ENCODE assay signal across 1 cellular context in the genomic region with DNA sequence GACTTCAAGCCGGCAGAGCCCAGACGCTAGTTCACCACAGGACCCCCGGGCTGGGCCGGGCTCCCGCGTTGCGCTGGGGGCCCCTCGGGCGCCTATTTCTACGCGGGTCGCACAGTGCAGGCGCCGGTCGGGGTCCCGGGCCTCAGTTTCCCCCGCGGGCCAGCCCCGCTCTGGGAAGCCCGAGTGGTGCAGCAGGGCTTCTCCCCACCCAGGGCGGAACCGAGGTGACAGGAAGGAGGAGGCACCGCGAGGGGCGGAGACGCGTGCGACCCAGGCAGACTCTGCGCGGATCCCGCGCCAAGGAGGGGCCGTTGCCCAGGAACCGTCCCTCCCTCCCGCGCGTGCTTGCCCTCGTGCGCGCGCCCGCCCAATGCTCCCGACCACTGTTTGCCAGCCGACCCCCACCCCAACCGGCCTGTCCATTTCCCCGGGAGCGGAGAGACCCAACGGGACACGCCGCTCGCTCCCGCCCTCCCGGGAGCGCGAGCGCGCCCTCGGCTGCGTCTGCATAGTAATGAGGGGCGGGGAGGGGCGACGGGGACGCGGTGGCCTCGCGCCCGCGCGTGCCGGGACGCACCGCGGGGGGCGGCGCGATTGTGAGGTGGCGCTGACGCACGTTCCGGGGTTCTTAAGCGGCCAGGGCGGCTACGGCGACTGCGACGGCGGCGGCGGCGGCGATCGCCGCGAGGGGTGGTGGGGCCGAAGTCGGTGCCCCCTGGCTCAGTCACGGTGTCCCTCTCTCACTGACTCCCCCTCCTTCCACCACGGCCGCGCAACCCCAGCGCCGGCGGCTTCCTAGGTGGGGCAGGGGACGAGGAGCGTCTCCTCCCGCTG.
A peak's percentile ranks its signal among the peaks of the same experiment; 100 is the strongest.
TF ChIP-seq lines count a peak whose summit lies in the region.

Gene CPEB2 (plus strand): TSS at position 657 of the 834 bp plus-strand sequence. CDS start 193 bp downstream, outside the sequence.

TF ChIP-seq in HepG2, 621 proteins besides CTCF, POLR2A, EP300 and RAD21 (continued from another document and continues in another):
- TF ChIP-seq ZNF224 (CRISPR knock-in tag; IDR thresholded peaks at IDR 0.05) (no peak; the same call in 1 of the 2 replicates), GZF1 (CRISPR knock-in tag; IDR thresholded peaks at IDR 0.05) (0 out of 2 replicates have a peak, but pooled peaks have one; percentile 42), FOXA1 (IDR thresholded peaks at IDR 0.05) (no peak), FOXA1 (CRISPR knock-in tag; IDR thresholded peaks at IDR 0.05) (no peak), MIXL1 (CRISPR knock-in tag; IDR thresholded peaks at IDR 0.05) (0 out of 2 replicates have a peak, but pooled peaks have one; percentile 14), ETV6 (CRISPR knock-in tag; conservative IDR thresholded peaks at IDR 0.05) (no peak), TCF7 (IDR thresholded peaks at IDR 0.05; ENCODE audit: low read depth) (no peak), NR3C1 (CRISPR knock-in tag; IDR thresholded peaks at IDR 0.05) (no peak), CEBPB (IDR thresholded peaks at IDR 0.05; ENCODE audit: borderline replicate concordance, low read depth, low read length) (no peak), ZNF44 (CRISPR knock-in tag; IDR thresholded peaks at IDR 0.05) (0 out of 2 replicates have a peak, but pooled peaks have one; percentile 24), KDM6A (CRISPR knock-in tag; IDR thresholded peaks at IDR 0.05; ENCODE audit: low read depth) (no peak), ZBTB21 (CRISPR knock-in tag; IDR thresholded peaks at IDR 0.05) (no peak), DBP (CRISPR knock-in tag; IDR thresholded peaks at IDR 0.05; ENCODE audit: not compliant biosample characterization) (no peak), MAFK (conservative IDR thresholded peaks at IDR 0.05 in 1 of 2, IDR thresholded peaks at IDR 0.05 in 1 of 2; ENCODE audit: low read length in 2 of 2) (no peak), ZNF572 (CRISPR knock-in tag; IDR thresholded peaks at IDR 0.05) (no peak), HOXA7 (CRISPR knock-in tag; IDR thresholded peaks at IDR 0.05) (no peak), ZNF781 (CRISPR knock-in tag; IDR thresholded peaks at IDR 0.05; ENCODE audit: borderline replicate concordance, not compliant biosample characterization) (no peak), NRL (CRISPR knock-in tag; IDR thresholded peaks at IDR 0.05; ENCODE audit: borderline replicate concordance) (0 out of 2 replicates have a peak, but pooled peaks have one; percentile 13), FIP1L1 (IDR thresholded peaks at IDR 0.05; ENCODE audit: borderline replicate concordance, insufficient read depth, low read depth, low read length) (no peak), SP5 (CRISPR knock-in tag; IDR thresholded peaks at IDR 0.05; ENCODE audit: borderline replicate concordance, low read depth) (peak; percentile 51; the same call in 1 of the 2 replicates), RNF2 (conservative IDR thresholded peaks at IDR 0.05; ENCODE audit: low read depth) (no peak; the same call in 1 of the 2 replicates), ZSCAN29 (CRISPR knock-in tag; conservative IDR thresholded peaks at IDR 0.05) (no peak), ZNF644 (CRISPR knock-in tag; IDR thresholded peaks at IDR 0.05; ENCODE audit: low read depth) (no peak), DR1 (CRISPR knock-in tag; IDR thresholded peaks at IDR 0.05) (peak; percentile 86), ZNF34 (CRISPR knock-in tag; IDR thresholded peaks at IDR 0.05; ENCODE audit: borderline replicate concordance) (0 out of 2 replicates have a peak, but pooled peaks have one; percentile 58), ZNF460 (CRISPR knock-in tag; IDR thresholded peaks at IDR 0.05; ENCODE audit: borderline replicate concordance) (no peak), PAX8 (CRISPR knock-in tag; IDR thresholded peaks at IDR 0.05; ENCODE audit: borderline replicate concordance) (peak; percentile 52; the same call in 1 of the 2 replicates), DDIT3 (CRISPR knock-in tag; IDR thresholded peaks at IDR 0.05) (no peak), HDAC6 (IDR thresholded peaks at IDR 0.05; ENCODE audit: low read depth, low read length) (no peak), ZNF143 (CRISPR knock-in tag; IDR thresholded peaks at IDR 0.05) (peak; percentile 7; the same call in 1 of the 2 replicates), ISL2 (CRISPR knock-in tag; IDR thresholded peaks at IDR 0.05) (peak; percentile 53; the same call in 1 of the 2 replicates), ZNF3 (CRISPR knock-in tag; IDR thresholded peaks at IDR 0.05) (no peak), SUZ12 (IDR thresholded peaks at IDR 0.05; ENCODE audit: low read depth, low read length) (no peak), ZXDC (CRISPR knock-in tag; IDR thresholded peaks at IDR 0.05) (no peak), ZNF275 (CRISPR knock-in tag; IDR thresholded peaks at IDR 0.05; ENCODE audit: borderline replicate concordance) (no peak; the same call in 1 of the 2 replicates), SOX6 (IDR thresholded peaks at IDR 0.05) (no peak), SOX6 (CRISPR knock-in tag; IDR thresholded peaks at IDR 0.05) (no peak), SIN3A (IDR thresholded peaks at IDR 0.05; ENCODE audit: borderline replicate concordance, low read depth, low read length) (no peak; the same call in 1 of the 2 replicates), ZNF260 (CRISPR knock-in tag; IDR thresholded peaks at IDR 0.05; ENCODE audit: borderline replicate concordance, low read depth) (no peak), ZNF180 (CRISPR knock-in tag; IDR thresholded peaks at IDR 0.05; ENCODE audit: borderline replicate concordance, low read depth) (no peak), ZNF362 (CRISPR knock-in tag; IDR thresholded peaks at IDR 0.05; ENCODE audit: borderline replicate concordance) (no peak), ATRX (CRISPR knock-in tag; IDR thresholded peaks at IDR 0.05; ENCODE audit: borderline replicate concordance) (no peak), MTA1 (CRISPR knock-in tag; IDR thresholded peaks at IDR 0.05; ENCODE audit: borderline replicate concordance) (no peak), KLF6 (CRISPR knock-in tag; IDR thresholded peaks at IDR 0.05) (no peak; the same call in none of the 2 replicates), ZKSCAN1 (IDR thresholded peaks at IDR 0.05; ENCODE audit: low read length) (no peak)
- TF ChIP-seq, protein P1, sequence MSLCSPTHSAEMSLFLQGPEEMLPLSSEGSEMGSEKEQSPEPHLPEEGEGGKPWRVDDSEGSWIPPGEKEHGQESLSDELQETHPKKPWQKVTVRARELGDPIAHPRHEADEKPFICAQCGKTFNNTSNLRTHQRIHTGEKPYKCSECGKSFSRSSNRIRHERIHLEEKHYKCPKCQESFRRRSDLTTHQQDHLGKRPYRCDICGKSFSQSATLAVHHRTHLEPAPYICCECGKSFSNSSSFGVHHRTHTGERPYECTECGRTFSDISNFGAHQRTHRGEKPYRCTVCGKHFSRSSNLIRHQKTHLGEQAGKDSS (CRISPR knock-in tag; IDR thresholded peaks at IDR 0.05; ENCODE audit: borderline replicate concordance, low read depth): 0 out of 2 replicates have a peak, but pooled peaks have one; percentile 54
- TF ChIP-seq, protein P2, sequence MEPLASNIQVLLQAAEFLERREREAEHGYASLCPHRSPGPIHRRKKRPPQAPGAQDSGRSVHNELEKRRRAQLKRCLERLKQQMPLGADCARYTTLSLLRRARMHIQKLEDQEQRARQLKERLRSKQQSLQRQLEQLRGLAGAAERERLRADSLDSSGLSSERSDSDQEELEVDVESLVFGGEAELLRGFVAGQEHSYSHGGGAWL (CRISPR knock-in tag; IDR thresholded peaks at IDR 0.05): no peak
- TF ChIP-seq, protein P3, sequence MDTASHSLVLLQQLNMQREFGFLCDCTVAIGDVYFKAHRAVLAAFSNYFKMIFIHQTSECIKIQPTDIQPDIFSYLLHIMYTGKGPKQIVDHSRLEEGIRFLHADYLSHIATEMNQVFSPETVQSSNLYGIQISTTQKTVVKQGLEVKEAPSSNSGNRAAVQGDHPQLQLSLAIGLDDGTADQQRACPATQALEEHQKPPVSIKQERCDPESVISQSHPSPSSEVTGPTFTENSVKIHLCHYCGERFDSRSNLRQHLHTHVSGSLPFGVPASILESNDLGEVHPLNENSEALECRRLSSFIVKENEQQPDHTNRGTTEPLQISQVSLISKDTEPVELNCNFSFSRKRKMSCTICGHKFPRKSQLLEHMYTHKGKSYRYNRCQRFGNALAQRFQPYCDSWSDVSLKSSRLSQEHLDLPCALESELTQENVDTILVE (CRISPR knock-in tag; IDR thresholded peaks at IDR 0.05): peak; percentile 70
- TF ChIP-seq, protein P4, sequence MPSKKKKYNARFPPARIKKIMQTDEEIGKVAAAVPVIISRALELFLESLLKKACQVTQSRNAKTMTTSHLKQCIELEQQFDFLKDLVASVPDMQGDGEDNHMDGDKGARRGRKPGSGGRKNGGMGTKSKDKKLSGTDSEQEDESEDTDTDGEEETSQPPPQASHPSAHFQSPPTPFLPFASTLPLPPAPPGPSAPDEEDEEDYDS (CRISPR knock-in tag; IDR thresholded peaks at IDR 0.05): peak; percentile 96
- TF ChIP-seq, protein P5, sequence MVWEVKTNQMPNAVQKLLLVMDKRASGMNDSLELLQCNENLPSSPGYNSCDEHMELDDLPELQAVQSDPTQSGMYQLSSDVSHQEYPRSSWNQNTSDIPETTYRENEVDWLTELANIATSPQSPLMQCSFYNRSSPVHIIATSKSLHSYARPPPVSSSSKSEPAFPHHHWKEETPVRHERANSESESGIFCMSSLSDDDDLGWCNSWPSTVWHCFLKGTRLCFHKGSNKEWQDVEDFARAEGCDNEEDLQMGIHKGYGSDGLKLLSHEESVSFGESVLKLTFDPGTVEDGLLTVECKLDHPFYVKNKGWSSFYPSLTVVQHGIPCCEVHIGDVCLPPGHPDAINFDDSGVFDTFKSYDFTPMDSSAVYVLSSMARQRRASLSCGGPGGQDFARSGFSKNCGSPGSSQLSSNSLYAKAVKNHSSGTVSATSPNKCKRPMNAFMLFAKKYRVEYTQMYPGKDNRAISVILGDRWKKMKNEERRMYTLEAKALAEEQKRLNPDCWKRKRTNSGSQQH (CRISPR knock-in tag; IDR thresholded peaks at IDR 0.05; ENCODE audit: low read depth): no peak
